ENCODE assay signal across 31 cellular contexts in the genomic region with DNA sequence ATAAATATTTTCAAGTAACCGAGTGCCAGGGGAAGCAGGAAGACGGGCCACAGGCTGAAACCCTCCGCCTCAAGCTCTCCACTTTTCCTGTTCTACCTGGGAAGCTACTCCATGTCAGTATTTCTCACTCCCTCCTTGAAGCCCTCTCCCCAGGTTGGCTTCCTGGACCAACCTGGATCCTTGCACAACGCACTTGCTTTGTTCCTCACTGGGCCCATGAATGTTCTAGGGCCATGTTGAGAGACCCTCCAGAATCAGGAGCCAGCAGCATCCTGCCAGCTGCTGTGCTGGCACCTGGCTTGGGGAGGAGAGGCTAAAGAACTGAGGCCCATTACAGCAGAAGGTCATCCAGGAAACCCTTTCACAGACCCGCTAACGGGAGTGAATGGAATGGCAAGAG.
DNase-seq lines count a peak whose midpoint lies in the region; ATAC-seq, FAIRE-seq and TF ChIP-seq lines count a peak whose summit lies in the region.
"Had no signal": no experiment of that assay in that cellular context is flagged by ENCODE, and none has a peak within 500 bp of the region (broad histone marks: within the 10 kb centered on the region; RNA-seq: fewer than 3 reads in every experiment).

No MANE protein-coding gene starts in this region.

- no TSS peak for BruUV-seq in HepG2 (replicated peaks; lab: Mats Ljungman, UMichigan)

- no peak overlapping the region for H3K14ac ChIP-seq in mesenchymal stem cell (ENCODE audit: low read length in 2 of 2)

- TF ChIP-seq RAD21 in liver (IDR thresholded peaks at IDR 0.05) (no peak), HepG2 (CRISPR knock-in tag; IDR thresholded peaks at IDR 0.05) (no peak)

- no peak overlapping the region for H2AFZ ChIP-seq in HepG2 (ENCODE audit: low read length)
- H2AFZ ChIP-seq in mesenchymal stem cell (ENCODE audit: low read depth, low read length), result no peak overlapping the region

- H3K27me3 ChIP-seq in liver (ENCODE audit: control insufficient read depth in 4 of 4, insufficient read depth in 4 of 4, low read length in 3 of 4) (no peaks in the 10 kb centered on the region), HepG2 (ENCODE audit: control insufficient read depth in 1 of 2, insufficient read depth in 2 of 2, low read length in 2 of 2) (no peaks in the 10 kb centered on the region), mesenchymal stem cell (ENCODE audit: control insufficient read depth in 1 of 2, insufficient read depth in 1 of 2, low read length in 2 of 2) (peaks cover 17 to 65% of the 10 kb centered on the region in 2 experiments)
- H3K27me3 ChIP-seq: BE2C; BLaER1; BLaER1 treated with 17β-estradiol and CSF1 and Interleukin-3, amounts not matched to agents 10 nM and 100 nM had no signal

- H4K20me1 ChIP-seq in HepG2 (ENCODE audit: insufficient read depth, low read length), result no peaks in the 10 kb centered on the region
- H4K20me1 ChIP-seq: BLaER1; BLaER1 treated with 17β-estradiol and CSF1 and Interleukin-3, amounts not matched to agents 10 nM and 100 nM had no signal

- CTCF ChIA-PET in HepG2 (lab: Yijun Ruan, JAX; ENCODE audit: low intra/inter-chr PET ratio, low total read pairs), result no interaction called here

- TF ChIP-seq CTCF in liver (IDR thresholded peaks at IDR 0.05; ENCODE audit: low read depth, low read length, missing input control) (no peak), HepG2 (CRISPR knock-in tag; IDR thresholded peaks at IDR 0.05) (no peak)

- no peak for FAIRE-seq in HepG2 (lab: Jason Lieb, UNC)
- FAIRE-seq: A204.1, A549, D721Med had no signal

- H3K4ac ChIP-seq in mesenchymal stem cell (ENCODE audit: low read depth in 1 of 2, low read length in 2 of 2), result no peak overlapping the region

- H3K23ac ChIP-seq in mesenchymal stem cell (ENCODE audit: low read length in 2 of 2), result no peak overlapping the region

- no peak overlapping the region for H2AK5ac ChIP-seq in mesenchymal stem cell (ENCODE audit: low read length, severe bottlenecking)

- H3K9me3 ChIP-seq in liver (ENCODE audit: control insufficient read depth in 4 of 4, low read length in 3 of 4) (no peaks in the 10 kb centered on the region), HepG2 (ENCODE audit: low read length) (no peaks in the 10 kb centered on the region), mesenchymal stem cell (ENCODE audit: control insufficient read depth, low read length) (no peaks in the 10 kb centered on the region)
- H3K9me3 ChIP-seq: A549; BE2C; BLaER1; BLaER1 treated with 17β-estradiol and CSF1 and Interleukin-3, amounts not matched to agents 10 nM and 100 nM; Caco-2 had no signal

- no peak overlapping the region for H2BK120ac ChIP-seq in mesenchymal stem cell (ENCODE audit: low read depth, low read length)

- 80% methylated on average over 6 of the region's 6 CpGs for WGBS in liver
- 99% methylated on average over 6 of the region's 6 CpGs for WGBS in HepG2 (ENCODE audit: low lambda C conversion rate)
- 95% methylated on average over 6 of the region's 6 CpGs for WGBS in mesenchymal stem cell

- no peak overlapping the region for H3K4me3 ChIP-seq in liver (ENCODE audit: low read depth in 1 of 3, low read length in 3 of 3)
- no peak overlapping the region for H3K4me3 ChIP-seq in HepG2 (replicated peaks in 1 of 3; ENCODE audit: insufficient read depth in 1 of 3, low read depth in 2 of 3, low read length in 3 of 3)
- H3K4me3 ChIP-seq in mesenchymal stem cell (ENCODE audit: insufficient read depth in 1 of 2, low read depth in 1 of 2, low read length in 2 of 2), result no peak overlapping the region
- H3K4me3 ChIP-seq: A549; BLaER1; BLaER1 treated with 17β-estradiol and CSF1 and Interleukin-3, amounts not matched to agents 10 nM and 100 nM had no signal

- no peak overlapping the region for H2BK12ac ChIP-seq in mesenchymal stem cell (ENCODE audit: low read length in 2 of 2)

- DNase-seq in HepG2 (ENCODE audit: low spot score), result no peak
- DNase-seq in mesenchymal stem cell, result no peak
- DNase-seq: 8988T; ACHN; AML-193; BE2C; C1 segment of cervical spinal cord; Caco-2; Calu3; CD4-positive, alpha-beta memory T cell; CD4-positive, alpha-beta T cell; CD4-positive, CD25-positive, alpha-beta regulatory T cell; CD8-positive, alpha-beta memory T cell; CD8-positive, alpha-beta T cell; COR-L47; DMS 273 treated with DMSO at 0.1 percent for 48 hours; DMS153; DMS53; DMS79; DMS79 treated with DMSO at 0.1 percent for 48 hours; DND-41; EL had no signal

- H3K4me2 ChIP-seq in HepG2 (ENCODE audit: low read depth, low read length) (no peak overlapping the region), mesenchymal stem cell (ENCODE audit: low read length, poor library complexity, severe bottlenecking) (no peak overlapping the region)
- H3K4me2 ChIP-seq: A549, BLaER1 had no signal

- POLR2A ChIA-PET in HepG2 (lab: Yijun Ruan, JAX), result no interaction called here

- no peaks in the 10 kb centered on the region for H3K79me2 ChIP-seq in HepG2 (ENCODE audit: insufficient read depth, low read length)

- TF ChIP-seq EP300 in HepG2 (IDR thresholded peaks at IDR 0.05; ENCODE audit: low read depth in 2 of 2, low read length in 2 of 2) (no peak), HepG2 (CRISPR knock-in tag; IDR thresholded peaks at IDR 0.05; ENCODE audit: borderline replicate concordance) (no peak)

- in situ Hi-C loops in HepG2 (cut with HindIII; ENCODE audit: extremely low pct_ligation_motif_present, low pct_unique_long_range_greater_than_20kb), result no loop called here

- no peak overlapping the region for H2BK15ac ChIP-seq in mesenchymal stem cell (ENCODE audit: low read depth, poor library complexity, severe bottlenecking)

- intact Hi-C loops in HepG2 (cut with micrococcal nuclease; ENCODE audit: unreplicated experiment), result no loop called here

- no peak for ATAC-seq in HepG2
- no peak for ATAC-seq in HG02938 (IDR thresholded peaks at IDR 0.05; ENCODE audit: unreplicated experiment)
- ATAC-seq: A549; CD8-positive, alpha-beta T cell had no signal

- H3K9ac ChIP-seq in liver (ENCODE audit: low read depth in 1 of 2, low read length in 2 of 2), result no peak overlapping the region
- no peak overlapping the region for H3K9ac ChIP-seq in HepG2 (ENCODE audit: insufficient read depth, low read depth, low read length)
- H3K9ac ChIP-seq in mesenchymal stem cell (ENCODE audit: low read length), result no peak overlapping the region
- H3K9ac ChIP-seq: BLaER1; BLaER1 treated with 17β-estradiol and CSF1 and Interleukin-3, amounts not matched to agents 10 nM and 100 nM had no signal

- no peak overlapping the region for H2BK5ac ChIP-seq in mesenchymal stem cell (ENCODE audit: low read depth, low read length, poor library complexity, severe bottlenecking)

- H4K8ac ChIP-seq in mesenchymal stem cell (ENCODE audit: low read length), result no peak overlapping the region

- H3K27ac ChIP-seq in liver (ENCODE audit: low read depth in 1 of 2, low read length in 2 of 2), result no peak overlapping the region
- no peak overlapping the region for H3K27ac ChIP-seq in HepG2 (ENCODE audit: extremely low read length, insufficient read depth, low read length)
- H3K27ac ChIP-seq in mesenchymal stem cell (ENCODE audit: low read length, poor library complexity, severe bottlenecking), result no peak overlapping the region
- H3K27ac ChIP-seq: 22Rv1; A549; BLaER1; BLaER1 treated with 17β-estradiol and CSF1 and Interleukin-3, amounts not matched to agents 10 nM and 100 nM; C4-2B had no signal

- H3K79me1 ChIP-seq in mesenchymal stem cell (replicated peaks; ENCODE audit: low read length, poor library complexity, severe bottlenecking), result no peaks in the 10 kb centered on the region

- peak overlapping the region; percentile 46 for H4K91ac ChIP-seq in mesenchymal stem cell (ENCODE audit: low read length)

- H3K36me3 ChIP-seq in liver (ENCODE audit: control insufficient read depth in 4 of 4, insufficient read depth in 3 of 4, low read depth in 1 of 4, low read length in 3 of 4) (peaks cover 7 to 30% (median 11%) of the 10 kb centered on the region in 4 donors), HepG2 (replicated peaks in 1 of 2; ENCODE audit: control insufficient read depth in 1 of 2, insufficient read depth in 2 of 2, low read length in 2 of 2) (peaks cover 14 to 28% of the 10 kb centered on the region in 2 experiments; a peak in 4 of 5 replicates), mesenchymal stem cell (ENCODE audit: control insufficient read depth in 1 of 2, insufficient read depth in 2 of 2, low read depth in 1 of 2, low read length in 2 of 2) (no peaks in the 10 kb centered on the region)
- H3K36me3 ChIP-seq: BE2C; BLaER1; BLaER1 treated with 17β-estradiol and CSF1 and Interleukin-3, amounts not matched to agents 10 nM and 100 nM had no signal

- no peak for TF ChIP-seq POLR2A in HepG2 (IDR thresholded peaks at IDR 0.05; ENCODE audit: insufficient read depth in 1 of 2, low read depth in 2 of 2, low read length in 2 of 2)

- H3K18ac ChIP-seq in mesenchymal stem cell (ENCODE audit: low read depth in 1 of 2, low read length in 2 of 2), result no peak overlapping the region

- H3K4me1 ChIP-seq in liver (ENCODE audit: control insufficient read depth in 4 of 4, insufficient read depth in 4 of 4, low read length in 3 of 4), result peaks cover 3 to 37% (median 27%) of the 10 kb centered on the region in 4 donors
- H3K4me1 ChIP-seq in HepG2 (ENCODE audit: insufficient read depth, low read length), result no peaks in the 10 kb centered on the region
- no peaks in the 10 kb centered on the region for H3K4me1 ChIP-seq in mesenchymal stem cell (ENCODE audit: control insufficient read depth, insufficient read depth, low read depth, low read length)
- H3K4me1 ChIP-seq: A549, BE2C, Caco-2 had no signal

TF ChIP-seq in liver, 16 proteins besides CTCF, POLR2A, EP300 and RAD21:
- TF ChIP-seq, protein P1, sequence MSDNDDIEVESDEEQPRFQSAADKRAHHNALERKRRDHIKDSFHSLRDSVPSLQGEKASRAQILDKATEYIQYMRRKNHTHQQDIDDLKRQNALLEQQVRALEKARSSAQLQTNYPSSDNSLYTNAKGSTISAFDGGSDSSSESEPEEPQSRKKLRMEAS (IDR thresholded peaks at IDR 0.05), result no peak
- peak; percentile 14 for TF ChIP-seq NR2F2 (IDR thresholded peaks at IDR 0.05)

TF ChIP-seq in HepG2, 621 proteins besides CTCF, POLR2A, EP300 and RAD21 (continues in another document):
- TF ChIP-seq TAF15 (IDR thresholded peaks at IDR 0.05; ENCODE audit: low read depth, low read length, poor library complexity, severe bottlenecking), result no peak
- TF ChIP-seq, protein P2, sequence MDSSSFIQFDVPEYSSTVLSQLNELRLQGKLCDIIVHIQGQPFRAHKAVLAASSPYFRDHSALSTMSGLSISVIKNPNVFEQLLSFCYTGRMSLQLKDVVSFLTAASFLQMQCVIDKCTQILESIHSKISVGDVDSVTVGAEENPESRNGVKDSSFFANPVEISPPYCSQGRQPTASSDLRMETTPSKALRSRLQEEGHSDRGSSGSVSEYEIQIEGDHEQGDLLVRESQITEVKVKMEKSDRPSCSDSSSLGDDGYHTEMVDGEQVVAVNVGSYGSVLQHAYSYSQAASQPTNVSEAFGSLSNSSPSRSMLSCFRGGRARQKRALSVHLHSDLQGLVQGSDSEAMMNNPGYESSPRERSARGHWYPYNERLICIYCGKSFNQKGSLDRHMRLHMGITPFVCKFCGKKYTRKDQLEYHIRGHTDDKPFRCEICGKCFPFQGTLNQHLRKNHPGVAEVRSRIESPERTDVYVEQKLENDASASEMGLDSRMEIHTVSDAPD (CRISPR knock-in tag; IDR thresholded peaks at IDR 0.05), result no peak
- no peak for TF ChIP-seq REXO4 (CRISPR knock-in tag; IDR thresholded peaks at IDR 0.05; ENCODE audit: borderline replicate concordance)
